21 cellular contexts compared by ENCODE assay signal in genomic region chr20:32468313-32468640, GRCh38.
A peak's percentile ranks its signal among the peaks of the same experiment; 100 is the strongest.
DNase-seq lines count a peak whose midpoint lies in the region; ATAC-seq, FAIRE-seq and TF ChIP-seq lines count a peak whose summit lies in the region.
"Had no signal": no experiment of that assay in that cellular context is flagged by ENCODE, and none has a peak within 500 bp of the region (broad histone marks: within the 10 kb centered on the region; RNA-seq: fewer than 3 reads in every experiment).

No MANE protein-coding gene starts in this region.

- H3K4me1 ChIP-seq in endothelial cell of umbilical vein (ENCODE audit: control insufficient read depth, extremely low read depth, insufficient read depth, low read length) (peaks cover 88% of the 10 kb centered on the region), neuronal stem cell (ENCODE audit: control insufficient read depth in 2 of 2, insufficient read depth in 1 of 2, low read depth in 1 of 2, low read length in 2 of 2) (peaks cover 29 to 46% of the 10 kb centered on the region in 2 donors), thymus (ENCODE audit: control insufficient read depth, insufficient read depth, low read length) (no peaks in the 10 kb centered on the region)

- H3K36me3 ChIP-seq in endothelial cell of umbilical vein (ENCODE audit: control insufficient read depth in 2 of 2, extremely low read depth in 1 of 2, insufficient read depth in 2 of 2, low read length in 2 of 2) (peaks cover 14 to 27% of the 10 kb centered on the region in 2 experiments), neuronal stem cell (replicated peaks in 1 of 2; ENCODE audit: control insufficient read depth in 2 of 2, insufficient read depth in 2 of 2, low read length in 2 of 2) (peaks cover 10 to 61% of the 10 kb centered on the region in 2 donors), thymus (ENCODE audit: control insufficient read depth, insufficient read depth) (peaks cover 72% of the 10 kb centered on the region)
- H3K36me3 ChIP-seq: right lobe of liver had no signal

- no peak overlapping the region for H3K4me3 ChIP-seq in endothelial cell of umbilical vein (replicated peaks in 1 of 3; ENCODE audit: insufficient read depth in 1 of 3, low read depth in 1 of 3, low read length in 3 of 3)
- H3K4me3 ChIP-seq in neuronal stem cell (ENCODE audit: low read length in 2 of 2), result no peak overlapping the region
- no peak overlapping the region for H3K4me3 ChIP-seq in thymus (ENCODE audit: low read length)
- H3K4me3 ChIP-seq: right lobe of liver had no signal

- BruUV-seq in endothelial cell of umbilical vein (replicated peaks; lab: Mats Ljungman, UMichigan), result no TSS peak

- no peaks in the 10 kb centered on the region for H3K9me1 ChIP-seq in endothelial cell of umbilical vein (replicated peaks; ENCODE audit: control insufficient read depth, extremely low read depth, insufficient read depth, low read length)

- no peak overlapping the region for H3K23ac ChIP-seq in neuronal stem cell (ENCODE audit: low read depth, low read length, poor library complexity)

- peak overlapping the region; percentile 32 for H2BK5ac ChIP-seq in neuronal stem cell (ENCODE audit: low read length)

- H2AK5ac ChIP-seq in neuronal stem cell (ENCODE audit: low read depth, low read length), result no peak overlapping the region

- CTCF ChIA-PET in endothelial cell of umbilical vein (lab: Charles Lee), result interaction anchor here (1.2 to 4.6 kb wide), 5 partner anchors 10 to 54 kb away, joined by 3 to 45 read pairs (median 3); no protein-coding TSS in a partner anchor

- peaks cover 7% of the 10 kb centered on the region for H3K36me3 Mint-ChIP-seq in activated T-cell treated with anti-CD3 and anti-CD28 coated beads, Interleukin-2, amount 50 U/mL, for 24 hours (ENCODE audit: low read depth)

- H3K9ac ChIP-seq in endothelial cell of umbilical vein (replicated peaks; ENCODE audit: extremely low read depth, insufficient read depth, low read length), result peak overlapping the region; percentile 37
- H3K9ac ChIP-seq in neuronal stem cell (ENCODE audit: low read depth, low read length, poor library complexity), result no peak overlapping the region

- no peaks in the 10 kb centered on the region for H3K27me3 Mint-ChIP-seq in activated T-cell treated with anti-CD3 and anti-CD28 coated beads, Interleukin-2, amount 50 U/mL, for 24 hours
- H3K27me3 Mint-ChIP-seq: central memory CD8-positive, alpha-beta T cell had no signal

- H3K4me3 Mint-ChIP-seq in activated T-cell treated with anti-CD3 and anti-CD28 coated beads, Interleukin-2, amount 50 U/mL, for 24 hours, result no peak overlapping the region
- H3K4me3 Mint-ChIP-seq: activated T-helper 1 cell treated with anti-CD3 and anti-CD28 coated beads, Interleukin-12 subunit alpha, Interleukin-12 subunit beta, Interleukin-2, Interleukin-4 antibody, amounts not matched to agents 30 ng/mL and 10 ng/mL and 1 ng/mL, durations not matched to agents 14 hours and 24 hours and 36 hours; central memory CD8-positive, alpha-beta T cell; HFFc6; mesothelial cell of epicardium; T-helper 2 cell treated with Interferon-gamma antibody and Interleukin-4, amounts not matched to agents 5 μg/mL and 100 μg/mL, for 36 hours had no signal

- no peak for TF ChIP-seq CTCF in endothelial cell of umbilical vein (IDR thresholded peaks at IDR 0.05; ENCODE audit: extremely low read depth in 1 of 2, insufficient read depth in 1 of 2, low read depth in 1 of 2, low read length in 2 of 2)

- no peak overlapping the region for H2BK15ac ChIP-seq in neuronal stem cell (ENCODE audit: low read length)

- H4K8ac ChIP-seq in neuronal stem cell (ENCODE audit: low read depth, low read length), result no peak overlapping the region

- no peak overlapping the region for H3K14ac ChIP-seq in neuronal stem cell (ENCODE audit: low read length)

- H2AFZ ChIP-seq in endothelial cell of umbilical vein (ENCODE audit: low read depth, low read length), result no peak overlapping the region
- H2AFZ ChIP-seq in neuronal stem cell (ENCODE audit: low read length), result no peak overlapping the region

- no peak overlapping the region for H3K4ac ChIP-seq in neuronal stem cell (ENCODE audit: low read length)

- H3K9me3 ChIP-seq in endothelial cell of umbilical vein (replicated peaks; ENCODE audit: control insufficient read depth, insufficient read depth, low read length), result no peaks in the 10 kb centered on the region
- no peaks in the 10 kb centered on the region for H3K9me3 ChIP-seq in neuronal stem cell (replicated peaks in 1 of 2; ENCODE audit: control insufficient read depth in 2 of 2, insufficient read depth in 1 of 2, low read depth in 1 of 2, low read length in 2 of 2)
- no peaks in the 10 kb centered on the region for H3K9me3 ChIP-seq in thymus (ENCODE audit: control insufficient read depth)
- H3K9me3 ChIP-seq: right lobe of liver had no signal

- no peaks in the 10 kb centered on the region for H4K20me1 ChIP-seq in endothelial cell of umbilical vein (replicated peaks; ENCODE audit: control insufficient read depth, extremely low read depth, insufficient read depth, low read length)

- H3K79me2 ChIP-seq in endothelial cell of umbilical vein (ENCODE audit: control insufficient read depth, insufficient read depth, low read length), result peaks cover 94% of the 10 kb centered on the region

- DNase-seq in activated T-cell treated with anti-CD3 and anti-CD28 coated beads, Interleukin-2, amount 50 U/mL, for 24 hours, result no peak
- DNase-seq in activated T-cell treated with anti-CD3 and anti-CD28 coated beads for 4 hours (no peak), endothelial cell of umbilical vein (ENCODE audit: low read depth, low spot score) (no peak), neuronal stem cell (ENCODE audit: low spot score) (no peak), NCI-H2171 treated with DMSO at 0.1 percent for 48 hours (lab: John Stamatoyannopoulos, UW) (no peak)
- no peak for DNase-seq in effector CD8-positive, alpha-beta T cell (lab: John Stamatoyannopoulos, UW)
- DNase-seq: activated CD8-positive, alpha-beta memory T cell treated with anti-CD3 and anti-CD28 coated beads for 24 hours; HFFc6; islet precursor cell; NCI-H1105 treated with DMSO at 0.1 percent for 48 hours; NCI-H774; stimulated activated CD4-positive, alpha-beta T cell treated with anti-CD3 and anti-CD28 coated beads, Interleukin-1b, Interleukin-23, amount 100 ng/mL, for 48 hours had no signal

- H3K27me3 ChIP-seq in endothelial cell of umbilical vein (ENCODE audit: control insufficient read depth in 2 of 2, insufficient read depth in 2 of 2, low read length in 2 of 2), result no peaks in the 10 kb centered on the region
- H3K27me3 ChIP-seq in neuronal stem cell (ENCODE audit: control insufficient read depth in 3 of 3, insufficient read depth in 3 of 3, low read depth in 1 of 3, low read length in 3 of 3), result no peaks in the 10 kb centered on the region
- H3K27me3 ChIP-seq in thymus (ENCODE audit: control insufficient read depth, insufficient read depth), result no peaks in the 10 kb centered on the region
- H3K27me3 ChIP-seq: right lobe of liver had no signal

- FAIRE-seq in endothelial cell of umbilical vein (lab: Jason Lieb, UNC), result peak; percentile 78
- FAIRE-seq: GM12891 had no signal

- H2BK12ac ChIP-seq in neuronal stem cell (ENCODE audit: low read length), result no peak overlapping the region

- intact Hi-C loops in endothelial cell of umbilical vein (cut with micrococcal nuclease), result no loop called here

- POLR2A ChIA-PET in endothelial cell of umbilical vein (lab: Charles Lee), result no interaction called here

- no peak for TF ChIP-seq POLR2A in endothelial cell of umbilical vein (IDR thresholded peaks at IDR 0.05; ENCODE audit: low read depth, low read length)

- dilution Hi-C loops in endothelial cell of umbilical vein (cut with MboI; ENCODE audit: extremely low pct_ligation_motif_present, low sequenced_read_pairs), result no loop called here

- no peaks in the 10 kb centered on the region for H3K9me3 Mint-ChIP-seq in activated T-cell treated with anti-CD3 and anti-CD28 coated beads, Interleukin-2, amount 50 U/mL, for 24 hours
- H3K9me3 Mint-ChIP-seq: activated T-helper 1 cell treated with anti-CD3 and anti-CD28 coated beads, Interleukin-12 subunit alpha, Interleukin-12 subunit beta, Interleukin-2, Interleukin-4 antibody, amounts not matched to agents 30 ng/mL and 10 ng/mL and 1 ng/mL, durations not matched to agents 14 hours and 24 hours and 36 hours; central memory CD8-positive, alpha-beta T cell; HFFc6; mesothelial cell of epicardium; T-helper 2 cell treated with Interferon-gamma antibody and Interleukin-4, amounts not matched to agents 5 μg/mL and 100 μg/mL, for 36 hours had no signal

- H2BK120ac ChIP-seq in neuronal stem cell (ENCODE audit: low read depth, low read length), result no peak overlapping the region

- H3K27ac Mint-ChIP-seq in activated T-cell treated with anti-CD3 and anti-CD28 coated beads, Interleukin-2, amount 50 U/mL, for 24 hours, result peak overlapping the region; percentile 61
- H3K27ac Mint-ChIP-seq: activated T-helper 1 cell treated with anti-CD3 and anti-CD28 coated beads, Interleukin-12 subunit alpha, Interleukin-12 subunit beta, Interleukin-2, Interleukin-4 antibody, amounts not matched to agents 30 ng/mL and 10 ng/mL and 1 ng/mL, durations not matched to agents 14 hours and 24 hours and 36 hours; T-helper 2 cell treated with Interferon-gamma antibody and Interleukin-4, amounts not matched to agents 5 μg/mL and 100 μg/mL, for 36 hours had no signal

- H3K27ac ChIP-seq in endothelial cell of umbilical vein (ENCODE audit: insufficient read depth, low read depth, low read length), result peak overlapping the region; percentile 97
- no peak overlapping the region for H3K27ac ChIP-seq in neuronal stem cell (replicated peaks; ENCODE audit: low read length)
- peak overlapping the region; percentile 20 for H3K27ac ChIP-seq in thymus (ENCODE audit: low read depth)
- H3K27ac ChIP-seq: 22Rv1 had no signal

- peaks cover 11% of the 10 kb centered on the region for H3K4me1 Mint-ChIP-seq in activated T-cell treated with anti-CD3 and anti-CD28 coated beads, Interleukin-2, amount 50 U/mL, for 24 hours (ENCODE audit: low read depth)
- H3K4me1 Mint-ChIP-seq: central memory CD8-positive, alpha-beta T cell had no signal

- no CpG with 5 or more reads among the region's 6 CpGs for WGBS in neuronal stem cell (ENCODE audit: extremely low coverage in 2 of 2, insufficient read length in 2 of 2, insufficient replicate concordance in 1 of 2), 2 donors
- WGBS in thymus, result over 99% methylated on average over 6 of the region's 6 CpGs

- no peak overlapping the region for H3K4me2 ChIP-seq in endothelial cell of umbilical vein (ENCODE audit: insufficient read depth, low read length)
- no peak overlapping the region for H3K4me2 ChIP-seq in neuronal stem cell (ENCODE audit: insufficient read depth, low read length, poor library complexity, severe bottlenecking)

- peaks cover 29% of the 10 kb centered on the region for H3K79me1 ChIP-seq in neuronal stem cell (ENCODE audit: low read depth, low read length)

- ATAC-seq in GM18511 (IDR thresholded peaks at IDR 0.05; ENCODE audit: unreplicated experiment), result no peak
- ATAC-seq: right lobe of liver had no signal

- peak overlapping the region; percentile 79 for H3K18ac ChIP-seq in neuronal stem cell (ENCODE audit: low read length)

- H4K91ac ChIP-seq in neuronal stem cell (ENCODE audit: low read depth, low read length, poor library complexity), result no peak overlapping the region

TF ChIP-seq in endothelial cell of umbilical vein, 7 proteins besides CTCF, POLR2A, EP300 and RAD21 (continues in another document):
- no peak for TF ChIP-seq GATA2 (IDR thresholded peaks at IDR 0.05; ENCODE audit: insufficient read depth, insufficient read length, low read depth, low read length)
